In genomic region chr4:75235359-75235951, GRCh38 we compare ENCODE assay signal across 1 cellular context.
TF ChIP-seq lines count a peak whose summit lies in the region.

No MANE protein-coding gene starts in this region.

TF ChIP-seq in GM12878, 131 proteins besides CTCF, POLR2A, EP300 and RAD21 (continued from another document):
- TF ChIP-seq E4F1 (IDR thresholded peaks at IDR 0.05; ENCODE audit: borderline replicate concordance, partially characterized antibody) (no peak), KDM1A (IDR thresholded peaks at IDR 0.05; ENCODE audit: borderline replicate concordance) (no peak), SMC3 (IDR thresholded peaks at IDR 0.05; ENCODE audit: borderline replicate concordance, low read length) (no peak), FOS (IDR thresholded peaks at IDR 0.05; ENCODE audit: borderline replicate concordance, extremely low read depth, insufficient read length) (no peak), HDAC6 (IDR thresholded peaks at IDR 0.05; ENCODE audit: unreplicated experiment) (no peak), PAX8 (IDR thresholded peaks at IDR 0.05) (no peak)
